ENCODE assay signal across 15 cellular contexts in genomic region chrX:51851507-51852085, GRCh38. TPM values are rescaled to one million over a fixed set of nuclear protein-coding genes. Genes with fewer than 3 reads are reported as not detected.
DNase-seq lines count a peak whose midpoint lies in the region; ATAC-seq, FAIRE-seq and TF ChIP-seq lines count a peak whose summit lies in the region.
"Had no signal": no experiment of that assay in that cellular context is flagged by ENCODE, and none has a peak within 500 bp of the region (broad histone marks: within the 10 kb centered on the region; RNA-seq: fewer than 3 reads in every experiment).

No MANE protein-coding gene starts in this region.

- no peak overlapping the region for H3K4me3 Mint-ChIP-seq in T-helper 17 cell
- H3K4me3 Mint-ChIP-seq: activated CD4-positive, alpha-beta T cell treated with anti-CD3 and anti-CD28 coated beads, Interleukin-2, amount 10 ng/mL, durations not matched to agents 7 days and 5 days; activated naive CD4-positive, alpha-beta T cell treated with anti-CD3 and anti-CD28 coated beads for 36 hours; CD4-positive, CD25-positive, alpha-beta regulatory T cell had no signal

- H3K36me3 ChIP-seq in HUES64 (ENCODE audit: insufficient read depth, low read length), result peaks cover 14% of the 10 kb centered on the region

- H3K27ac ChIP-seq in HUES64 (ENCODE audit: low read depth, low read length), result peak overlapping the region; percentile 85; the same call in 1 of the 2 replicates

- no peaks in the 10 kb centered on the region for H3K27me3 Mint-ChIP-seq in T-helper 17 cell
- H3K27me3 Mint-ChIP-seq: activated CD4-positive, alpha-beta T cell treated with anti-CD3 and anti-CD28 coated beads, Interleukin-2, amount 10 ng/mL, durations not matched to agents 7 days and 5 days; CD4-positive, CD25-positive, alpha-beta regulatory T cell had no signal

- no peak for DNase-seq in GM13977 (ENCODE audit: low spot score)
- DNase-seq in T-helper 17 cell, result no peak
- no peak for DNase-seq in RCC 7860 (ENCODE audit: low spot score)
- DNase-seq: activated CD4-positive, alpha-beta T cell treated with anti-CD3 and anti-CD28 coated beads, Interleukin-2, amount 10 ng/mL, durations not matched to agents 7 days and 5 days; activated naive CD4-positive, alpha-beta T cell treated with anti-CD3 and anti-CD28 coated beads for 36 hours; CD4-positive, CD25-positive, alpha-beta regulatory T cell; GDM1; KBM-7; kidney; stimulated activated CD4-positive, alpha-beta T cell treated with anti-CD3 and anti-CD28 coated beads, Interleukin-2, amount 100 ng/mL, for 48 hours; stimulated activated naive CD4-positive, alpha-beta T cell had no signal

- in situ Hi-C loops in GM13977 (cut with MboI; ENCODE audit: low pct_unique_long_range_greater_than_20kb, low sequenced_read_pairs, unreplicated experiment), result loop anchor here (25.0 kb wide), 1 partner anchor 364 kb away; the partner anchor contains the start of gene NUDT11

- H3K4me1 Mint-ChIP-seq in T-helper 17 cell, result peaks cover 4% of the 10 kb centered on the region

- ATAC-seq in GM18873 (IDR thresholded peaks at IDR 0.05; ENCODE audit: low FRiP score, unreplicated experiment) (peak; percentile 55), HG02571 (IDR thresholded peaks at IDR 0.05; ENCODE audit: unreplicated experiment) (peak; percentile 45), T-helper 17 cell (no peak)

- H3K9ac ChIP-seq in HUES64 (ENCODE audit: low read depth, low read length), result no peak overlapping the region

- no peak overlapping the region; the same call in 1 of the 2 replicates for H3K4me3 ChIP-seq in HUES64 (ENCODE audit: low read length)

- H3K9me3 ChIP-seq in HUES64 (ENCODE audit: insufficient read depth, low read depth, low read length) (peaks cover 6% of the 10 kb centered on the region; the same call in 1 of the 2 replicates), T-helper 17 cell (ENCODE audit: control insufficient read depth, low read length, poor library complexity, severe bottlenecking) (peaks cover under 1% of the 10 kb centered on the region)

- 69% methylated on average over 2 of the region's 3 CpGs for WGBS in HUES64

- FAIRE-seq in islet of Langerhans (lab: Jason Lieb, UNC) (peak; percentile 53), RCC 7860 (lab: Jason Lieb, UNC) (no peak)
- FAIRE-seq: kidney had no signal

- TF ChIP-seq CTCF in GM13977 (IDR thresholded peaks at IDR 0.05; ENCODE audit: extremely low read depth, insufficient read depth, missing control alignments), result no peak

- H3K27ac Mint-ChIP-seq in T-helper 17 cell, result no peak overlapping the region
- H3K27ac Mint-ChIP-seq: activated CD4-positive, alpha-beta T cell treated with anti-CD3 and anti-CD28 coated beads, Interleukin-2, amount 10 ng/mL, durations not matched to agents 7 days and 5 days; activated naive CD4-positive, alpha-beta T cell treated with anti-CD3 and anti-CD28 coated beads for 36 hours had no signal

- peaks cover 2% of the 10 kb centered on the region for H3K36me3 Mint-ChIP-seq in T-helper 17 cell (ENCODE audit: low read depth)

- H3K4me1 ChIP-seq in HUES64 (ENCODE audit: insufficient read depth, low read length), result peaks cover 68% of the 10 kb centered on the region

- no peaks in the 10 kb centered on the region for H3K27me3 ChIP-seq in HUES64 (ENCODE audit: insufficient read depth, low read length)

RNA-seq across cellular contexts. Expression of gene MAGED1, which starts 41.8 kb away (rescaled TPM):
- polyA plus RNA-seq in HUES64 (2013, experiment 1 of 2), result 117 TPM
- polyA plus RNA-seq in HUES64 (2013, experiment 2 of 2), result 144 TPM
- 10 to 100 TPM; 25.6 to 26.3 TPM for total RNA-seq in T-helper 17 cell
